Comparison of ENCODE assay signal across 1 cellular context in genomic region chr6:70124882-70125535, GRCh38.
TF ChIP-seq lines count a peak whose summit lies in the region.

No MANE protein-coding gene starts in this region.

TF ChIP-seq in HepG2, 621 proteins besides CTCF, POLR2A, EP300 and RAD21 (continued from another document):
- TF ChIP-seq THRA (CRISPR knock-in tag; IDR thresholded peaks at IDR 0.05; ENCODE audit: borderline replicate concordance) (no peak), GPN1 (CRISPR knock-in tag; IDR thresholded peaks at IDR 0.05; ENCODE audit: borderline replicate concordance) (no peak)
TF ChIP-seq in HepG2: peak in this region for 0.
